8 cellular contexts compared by ENCODE assay signal in the genomic region with DNA sequence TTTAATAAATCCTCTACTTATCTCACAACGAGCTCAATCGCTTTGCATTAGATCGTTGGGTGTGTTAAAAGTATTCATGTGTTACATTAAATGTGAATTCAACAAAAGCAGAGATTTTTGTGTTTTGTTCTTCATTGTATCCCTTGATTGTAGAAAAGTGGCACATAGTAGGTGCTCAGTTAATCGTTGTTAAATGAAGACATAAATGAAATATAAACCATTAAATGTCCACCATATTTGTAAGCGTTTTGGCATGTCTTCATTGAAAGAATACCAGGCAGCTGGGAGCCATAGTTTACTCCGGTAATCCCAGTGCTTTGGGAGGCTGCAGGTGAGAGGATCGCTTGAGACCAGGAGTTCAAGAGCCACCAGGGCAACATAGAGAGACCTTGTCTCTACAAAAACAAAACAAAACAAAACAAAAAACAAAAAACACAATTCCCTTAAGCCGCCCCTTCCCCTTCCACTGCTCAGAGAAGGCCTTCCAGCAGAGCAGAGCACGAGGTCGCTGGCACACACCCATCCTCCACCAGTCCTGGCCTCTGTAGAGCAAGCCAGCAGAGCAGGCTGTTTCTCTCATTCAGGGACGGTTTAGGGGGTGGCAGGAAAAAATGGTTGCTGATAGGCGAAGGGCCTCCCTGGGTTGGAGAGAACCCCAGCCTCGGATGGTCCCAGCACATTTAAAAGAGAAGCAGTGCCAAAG. TPM values are rescaled to one million over a fixed set of nuclear protein-coding genes. Genes with fewer than 3 reads are reported as not detected.
DNase-seq lines count a peak whose midpoint lies in the region; ATAC-seq, FAIRE-seq and TF ChIP-seq lines count a peak whose summit lies in the region.

No MANE protein-coding gene starts in this region.

- H3K4ac ChIP-seq in H1 (replicated peaks; ENCODE audit: insufficient read length, low read depth, low read length), result peak overlapping the region; percentile 2

- H3K4me3 Mint-ChIP-seq in naive B cell, result peak overlapping the region; percentile 89 to 98 (median 95)

- H2BK15ac ChIP-seq in H1 (ENCODE audit: low read length), result 0 out of 2 replicates have a peak overlapping the region, but pooled peaks have one; percentile 63

- TF ChIP-seq RAD21 in H1 (IDR thresholded peaks at IDR 0.05 in 1 of 2, conservative IDR thresholded peaks at IDR 0.05 in 1 of 2; ENCODE audit: low read depth in 2 of 2, low read length in 2 of 2), result no peak

- no peak overlapping the region for H3K14ac ChIP-seq in H1 (ENCODE audit: insufficient read length)

- H3K79me2 ChIP-seq in H1 (ENCODE audit: control insufficient read depth in 1 of 2, insufficient read depth in 2 of 2, low read length in 2 of 2), result peaks cover 0 to 26% of the 10 kb centered on the region in 2 experiments; a peak in 2 of 4 replicates

- TF ChIP-seq CTCF in AG09309 (IDR thresholded peaks at IDR 0.05; ENCODE audit: control insufficient read depth, insufficient read depth, low read depth, low read length, missing control alignments) (no peak), H1 (IDR thresholded peaks at IDR 0.05; ENCODE audit: control extremely low read depth in 1 of 3, insufficient read depth in 1 of 3, low read depth in 1 of 3, low read length in 3 of 3) (no peak)

- H3K4me1 ChIP-seq in H1 (replicated peaks in 1 of 4; ENCODE audit: control insufficient read depth in 3 of 4, insufficient read depth in 4 of 4, low read length in 3 of 4), result peaks cover 6 to 9% (median 8%) of the 10 kb centered on the region in 4 experiments; a peak in 5 of 7 replicates

- H3K27me3 Mint-ChIP-seq in naive B cell, result peaks cover 0 to 9% (median 0%) of the 10 kb centered on the region in 3 donors

- CTCF ChIA-PET in H1 (lab: Charles Lee; ENCODE audit: partially characterized antibody), result interaction anchor here (0.7 to 4.1 kb wide), 15 partner anchors 11 to 154 kb away, joined by 3 to 21 read pairs (median 7); no protein-coding TSS in a partner anchor

- peaks cover 29 to 44% (median 39%) of the 10 kb centered on the region in 3 donors for H3K4me1 Mint-ChIP-seq in naive B cell

- peak overlapping the region; percentile 73 for H2BK120ac ChIP-seq in H1 (replicated peaks; ENCODE audit: low read depth, low read length)

- H3K9me3 ChIP-seq in SK-N-MC (ENCODE audit: low read depth, low read length) (no peaks in the 10 kb centered on the region), H1 (ENCODE audit: insufficient read depth in 2 of 2, low read depth in 1 of 2, low read length in 1 of 2) (no peaks in the 10 kb centered on the region)

- ATAC-seq in GM18873 (IDR thresholded peaks at IDR 0.05; ENCODE audit: low FRiP score, unreplicated experiment) (peak; percentile 26), HG03196 (IDR thresholded peaks at IDR 0.05; ENCODE audit: unreplicated experiment) (peak; percentile 22), naive B cell (ENCODE audit: low read depth in 2 of 2) (peak; percentile 30 to 35)

- H2AFZ ChIP-seq in H1 (ENCODE audit: low read length), result 0 out of 2 replicates have a peak overlapping the region, but pooled peaks have one; percentile 42

- peak overlapping the region; percentile 64; the same call in 1 of the 2 replicates for H3K18ac ChIP-seq in H1 (ENCODE audit: extremely low read depth, low read length)

- no peaks in the 10 kb centered on the region for H3K9me3 Mint-ChIP-seq in naive B cell

- TF ChIP-seq POLR2A in H1 (IDR thresholded peaks at IDR 0.05; ENCODE audit: control extremely low read depth in 1 of 2, low read depth in 2 of 2, low read length in 2 of 2), result no peak

- no peak overlapping the region for H3K23ac ChIP-seq in H1 (ENCODE audit: insufficient read length)

- H3K36me3 ChIP-seq in SK-N-MC (ENCODE audit: insufficient read depth, low read length), result no peaks in the 10 kb centered on the region
- no peaks in the 10 kb centered on the region for H3K36me3 ChIP-seq in H1 (ENCODE audit: control insufficient read depth in 2 of 4, insufficient read depth in 4 of 4, low read length in 3 of 4)

- peak overlapping the region; percentile 90; the same call in 1 of the 2 replicates for H4K8ac ChIP-seq in H1 (ENCODE audit: extremely low read depth, insufficient read depth, low read length)

- no peak overlapping the region for H2AK5ac ChIP-seq in H1 (ENCODE audit: low read depth, low read length)

- no peak overlapping the region for H2BK20ac ChIP-seq in H1 (ENCODE audit: low read length)

- DNase-seq in AG09309 (ENCODE audit: low read depth) (no peak), SK-N-MC (ENCODE audit: low read depth, low spot score) (no peak), H1 (ENCODE audit: low read depth in 1 of 2, low spot score in 2 of 2) (no peak), naive B cell (no peak), globus pallidus (ENCODE audit: low spot score) (no peak), cerebellar nuclear complex (lab: John Stamatoyannopoulos, UW) (no peak)

- peak overlapping the region; percentile 60 for H3K9ac ChIP-seq in SK-N-MC (ENCODE audit: insufficient read length)
- H3K9ac ChIP-seq in H1 (replicated peaks in 1 of 4; ENCODE audit: extremely low read depth in 1 of 4, low read depth in 3 of 4, low read length in 3 of 4), result peak overlapping the region in 2 of 4 experiments; percentile 35 to 43; a peak in 3 of 7 replicates

- FAIRE-seq in H1 (lab: Jason Lieb, UNC), result no peak

- H3K36me3 Mint-ChIP-seq in naive B cell, result no peaks in the 10 kb centered on the region

- WGBS in H1 (ENCODE audit: extremely low coverage in 1 of 2, insufficient coverage in 1 of 2, insufficient read length in 1 of 2, insufficient replicate concordance in 2 of 2, low coverage in 1 of 2, low lambda C conversion rate in 2 of 2, missing lambda C conversion rate in 1 of 2), 2 experiments, result 64% methylated on average over 13 of the region's 13 CpGs; no CpG with 5 or more reads in 1 of the 2 experiments

- TF ChIP-seq EP300 in H1 (IDR thresholded peaks at IDR 0.05; ENCODE audit: borderline replicate concordance in 1 of 2, low read depth in 2 of 2, low read length in 2 of 2), result no peak

- H3K27me3 ChIP-seq in H1 (replicated peaks in 1 of 4; ENCODE audit: control insufficient read depth in 3 of 4, extremely low read depth in 1 of 4, insufficient read depth in 3 of 4, low read length in 3 of 4), result no peaks in the 10 kb centered on the region; a peak in 1 of 7 replicates

- H3K27ac ChIP-seq in SK-N-MC (no peak overlapping the region), H1 (ENCODE audit: low read depth, low read length) (no peak overlapping the region; the same call in 1 of the 2 replicates)

- peak overlapping the region; percentile 82 to 85 for H3K4me2 ChIP-seq in H1 (ENCODE audit: insufficient read depth in 1 of 2, low read depth in 2 of 2, low read length in 2 of 2)

- H3K79me1 ChIP-seq in H1 (ENCODE audit: low read depth, low read length), result peaks cover 5% of the 10 kb centered on the region; the same call in 1 of the 2 replicates

- H4K91ac ChIP-seq in H1 (replicated peaks; ENCODE audit: insufficient read length, low read length), result peak overlapping the region; percentile 96

- H3K4me3 ChIP-seq in AG09309 (ENCODE audit: control insufficient read depth, low read depth, low read length), result peak overlapping the region; percentile 93
- peak overlapping the region; percentile 83 for H3K4me3 ChIP-seq in SK-N-MC
- H3K4me3 ChIP-seq in H1 (ENCODE audit: extremely low read depth in 1 of 4, insufficient read depth in 2 of 4, low read depth in 3 of 4, low read length in 4 of 4), result peak overlapping the region in 3 of 4 experiments; percentile 12 to 68 (median 30); a peak in 4 of 8 replicates

- POLR2A ChIA-PET in H1 (lab: Charles Lee; ENCODE audit: partially characterized antibody), result interaction anchor here (0.8 to 3.2 kb wide), 12 partner anchors 8 to 154 kb away, joined by 3 to 21 read pairs (median 5); no protein-coding TSS in a partner anchor

- peak overlapping the region; percentile 25 to 96 (median 89) for H3K27ac Mint-ChIP-seq in naive B cell

- no peaks in the 10 kb centered on the region for H4K20me1 ChIP-seq in H1 (replicated peaks in 1 of 2; ENCODE audit: control insufficient read depth in 1 of 2, insufficient read depth in 2 of 2, low read length in 2 of 2)

- H4K5ac ChIP-seq in H1 (ENCODE audit: insufficient read length, low read depth, low read length), result peak overlapping the region; percentile 17

- H2BK12ac ChIP-seq in H1 (ENCODE audit: low read depth, low read length), result peak overlapping the region; percentile 70; the same call in 1 of the 2 replicates

- no peak overlapping the region for H3K56ac ChIP-seq in H1 (replicated peaks; ENCODE audit: insufficient read length, low read depth, low read length)

- H3K23me2 ChIP-seq in H1 (ENCODE audit: low read depth, low read length), result peaks cover 7% of the 10 kb centered on the region; the same call in 1 of the 2 replicates

- peak overlapping the region; percentile 53; the same call in 1 of the 2 replicates for H2BK5ac ChIP-seq in H1 (ENCODE audit: low read depth, low read length)

TF ChIP-seq in H1, 55 proteins besides CTCF, POLR2A, EP300 and RAD21 (continues in another document):
- TF ChIP-seq CBX8 (IDR thresholded peaks at IDR 0.05; ENCODE audit: borderline replicate concordance, low read depth, low read length), result no peak
- no peak for TF ChIP-seq FOSL1 (IDR thresholded peaks at IDR 0.05; ENCODE audit: insufficient read depth, low read depth, low read length)
- no peak for TF ChIP-seq SP4 (IDR thresholded peaks at IDR 0.05; ENCODE audit: low read length)
- no peak for TF ChIP-seq SP1 (IDR thresholded peaks at IDR 0.05; ENCODE audit: low read depth, low read length)

RNA-seq across cellular contexts. Expression of gene CHD9, which starts 0.7 kb away (rescaled TPM):
- 27.5 and 32.4 TPM in 2 replicates for total RNA-seq in H1 (2021; fragmentation: NEBNext Ultra II Directional; extraction: Animal tissue kit (Norgen Biotek cat#: 25700))
- polyA plus RNA-seq in H1 (2011; rRNA removed), result 5.9 and 9.9 TPM in 2 replicates
- polyA plus RNA-seq in H1 (2011; cell fraction: cytosol; rRNA removed), result 12.8 TPM
- polyA plus RNA-seq in H1 (2011; cell fraction: nucleus; rRNA removed), result 8.5 TPM
- polyA plus RNA-seq in H1 (2012, experiment 1 of 2), result 12.2 to 24.6 TPM (median 15.0 TPM) in 4 replicates
- polyA plus RNA-seq in H1 (2012, experiment 2 of 2), result 1.4 TPM
- 28.1 TPM for polyA plus RNA-seq in H1 (2013, experiment 1 of 2)
- polyA plus RNA-seq in H1 (2013, experiment 2 of 2), result 26.4 TPM
- polyA minus RNA-seq in H1 (2011; rRNA and poly(A)+ RNA removed), result 73.8 and 104 TPM in 2 replicates
- polyA minus RNA-seq in H1 (2011; cell fraction: cytosol; rRNA and poly(A)+ RNA removed), result 29.0 TPM
- 131 TPM for polyA minus RNA-seq in H1 (2011; cell fraction: nucleus; rRNA and poly(A)+ RNA removed)
- polyA plus RNA-seq in naive B cell (ENCODE audit: low read depth in 6 of 6), result 100 to 1,000 TPM; 102 to 181 (median 115) TPM

RNA-seq across cellular contexts. Expression of gene CHD9NB, which starts 1.4 kb away (rescaled TPM):
- total RNA-seq in H1 (2021; fragmentation: NEBNext Ultra II Directional; extraction: Animal tissue kit (Norgen Biotek cat#: 25700)), result 3.8 and 4.5 TPM in 2 replicates
- polyA plus RNA-seq in H1 (2011; rRNA removed) (5.3 and 5.9 TPM in 2 replicates), naive B cell (ENCODE audit: low read depth in 6 of 6) (under 1 TPM in 1 of 6 donors, not detected in 5; 0.16 TPM)
- polyA plus RNA-seq in H1 (2011; cell fraction: cytosol; rRNA removed), result 10.1 TPM
- 8.1 TPM for polyA plus RNA-seq in H1 (2011; cell fraction: nucleus; rRNA removed)
- 6.7 to 11.2 TPM (median 9.3 TPM) in 4 replicates for polyA plus RNA-seq in H1 (2012, experiment 1 of 2)
- 6.5 TPM for polyA plus RNA-seq in H1 (2012, experiment 2 of 2)
- 3.1 TPM for polyA plus RNA-seq in H1 (2013, experiment 1 of 2)
- polyA plus RNA-seq in H1 (2013, experiment 2 of 2), result 2.5 TPM
- 9.4 and 12.5 TPM in 2 replicates for polyA minus RNA-seq in H1 (2011; rRNA and poly(A)+ RNA removed)
- polyA minus RNA-seq in H1 (2011; cell fraction: cytosol; rRNA and poly(A)+ RNA removed), result 5.3 TPM
- 29.4 TPM for polyA minus RNA-seq in H1 (2011; cell fraction: nucleus; rRNA and poly(A)+ RNA removed)

Comparison
In these comparisons a context has a peak if more than half of its experiments do, and no peak if none do; other contexts are left out.
1. H3K4me3 ChIP-seq: peak in every context shown above with its lines; median percentile 93 in AG09309; 83 in SK-N-MC; 30 in H1.